Comparison of ENCODE assay signal across 28 cellular contexts in the genomic region with DNA sequence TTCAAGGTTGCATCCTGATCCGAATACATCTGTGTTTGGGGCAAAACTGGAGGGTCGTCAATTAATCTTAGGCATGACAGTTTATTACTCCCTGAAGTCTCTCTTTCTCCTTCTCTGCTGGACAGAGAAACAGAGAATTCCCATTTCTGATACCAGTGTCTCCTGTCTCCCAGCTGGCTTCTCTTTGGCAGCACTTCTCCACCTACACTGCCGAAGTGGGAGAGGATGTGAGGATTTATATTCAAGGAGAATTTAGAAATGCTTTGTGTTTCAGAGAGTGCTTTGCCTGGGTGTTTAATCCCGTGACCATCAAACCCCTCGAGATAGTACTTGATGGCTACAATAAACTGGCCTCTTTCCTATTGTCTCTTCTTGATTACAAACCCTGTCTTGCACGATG.
"Had no signal": no experiment of that assay in that cellular context is flagged by ENCODE, and none has a peak within 500 bp of the region (broad histone marks: within the 10 kb centered on the region; RNA-seq: fewer than 3 reads in every experiment).

No MANE protein-coding gene starts in this region.

- H3K36me3 Mint-ChIP-seq: stimulated activated effector memory CD8-positive, alpha-beta T cell treated with anti-CD3 and anti-CD28 coated beads, Interleukin-12 subunit alpha, Interleukin-12 subunit beta, amount 100 ng/mL, for 72 hours; stimulated activated memory B cell treated with anti-CD40 and anti-IgM and Interleukin-4, amounts not matched to agents 10 μg/mL and 1 μg/mL and 100 μg/mL, for 72 hours; stimulated activated naive B cell treated with anti-CD40 and anti-IgM and Interleukin-4, amounts not matched to agents 10 μg/mL and 1 μg/mL and 100 μg/mL, for 72 hours; type B pancreatic cell had no signal

- DNase-seq: stimulated activated CD4-positive, alpha-beta T cell treated with anti-CD3 and anti-CD28 coated beads, Interleukin-2, amount 100 ng/mL, for 48 hours; stimulated activated CD4-positive, alpha-beta T cell treated with anti-CD3 and anti-CD28 coated beads, Interleukin-4, amount 100 ng/mL, for 1 hour; stimulated activated CD4-positive, alpha-beta T cell treated with anti-CD3 and anti-CD28 coated beads, Interleukin-4, amount 100 ng/mL, for 24 hours; stimulated activated CD4-positive, alpha-beta T cell treated with anti-CD3 and anti-CD28 coated beads, Interleukin-4, amount 100 ng/mL, for 4 hours; stimulated activated CD8-positive, alpha-beta memory T cell treated with anti-CD3 and anti-CD28 coated beads, Interleukin-4, amount 100 ng/mL, for 48 hours; stimulated activated naive B cell treated with anti-CD40 and anti-IgM and Interleukin-4, amounts not matched to agents 10 μg/mL and 1 μg/mL and 100 μg/mL, for 72 hours; stimulated activated naive CD4-positive, alpha-beta T cell; stimulated activated naive CD4-positive, alpha-beta T cell treated with Interleukin-2 at 50 U/mL for 16 hours; stimulated activated naive CD8-positive, alpha-beta T cell treated with anti-CD3 and anti-CD28 coated beads, Interleukin-15, amount 100 ng/mL, for 72 hours; stimulated activated naive CD8-positive, alpha-beta T cell treated with anti-CD3 and anti-CD28 coated beads, Interleukin-15, Interleukin-2, amounts not matched to agents 100 U/mL and 50 U/mL, for 24 hours; stomach; substantia nigra; testis; thyroid gland; tibial artery; transverse colon; trophoblast cell; upper lobe of left lung; upper lobe of right lung; uterus had no signal

- H3K4me3 Mint-ChIP-seq: stimulated activated effector memory CD8-positive, alpha-beta T cell treated with anti-CD3 and anti-CD28 coated beads, Interleukin-12 subunit alpha, Interleukin-12 subunit beta, amount 100 ng/mL, for 72 hours; stimulated activated memory B cell treated with anti-CD40 and anti-IgM and Interleukin-4, amounts not matched to agents 10 μg/mL and 1 μg/mL and 100 μg/mL, for 72 hours; stimulated activated naive B cell treated with anti-CD40 and anti-IgM and Interleukin-4, amounts not matched to agents 10 μg/mL and 1 μg/mL and 100 μg/mL, for 72 hours; stimulated activated naive CD8-positive, alpha-beta T cell treated with anti-CD3 and anti-CD28 coated beads, Interleukin-15, amount 100 ng/mL, for 72 hours; stimulated activated naive CD8-positive, alpha-beta T cell treated with anti-CD3 and anti-CD28 coated beads, Interleukin-15, Interleukin-2, amounts not matched to agents 100 ng/mL and 50 ng/mL, for 24 hours; type B pancreatic cell had no signal

- H3K27me3 Mint-ChIP-seq: stimulated activated memory B cell treated with anti-CD40 and anti-IgM and Interleukin-4, amounts not matched to agents 10 μg/mL and 1 μg/mL and 100 μg/mL, for 72 hours; stimulated activated naive B cell treated with anti-CD40 and anti-IgM and Interleukin-4, amounts not matched to agents 10 μg/mL and 1 μg/mL and 100 μg/mL, for 72 hours; stimulated activated naive CD8-positive, alpha-beta T cell treated with anti-CD3 and anti-CD28 coated beads, Interleukin-15, amount 100 ng/mL, for 72 hours; stimulated activated naive CD8-positive, alpha-beta T cell treated with anti-CD3 and anti-CD28 coated beads, Interleukin-15, Interleukin-2, amounts not matched to agents 100 ng/mL and 50 ng/mL, for 24 hours had no signal

- H3K9me3 Mint-ChIP-seq: type B pancreatic cell had no signal

- H3K27ac Mint-ChIP-seq: stimulated activated effector memory CD8-positive, alpha-beta T cell treated with anti-CD3 and anti-CD28 coated beads, Interleukin-12 subunit alpha, Interleukin-12 subunit beta, amount 100 ng/mL, for 72 hours; stimulated activated memory B cell treated with anti-CD40 and anti-IgM and Interleukin-4, amounts not matched to agents 10 μg/mL and 1 μg/mL and 100 μg/mL, for 72 hours; stimulated activated naive B cell treated with anti-CD40 and anti-IgM and Interleukin-4, amounts not matched to agents 10 μg/mL and 1 μg/mL and 100 μg/mL, for 72 hours; stimulated activated naive CD8-positive, alpha-beta T cell treated with anti-CD3 and anti-CD28 coated beads, Interleukin-15, amount 100 ng/mL, for 72 hours; stimulated activated naive CD8-positive, alpha-beta T cell treated with anti-CD3 and anti-CD28 coated beads, Interleukin-15, Interleukin-2, amounts not matched to agents 100 ng/mL and 50 ng/mL, for 24 hours; type B pancreatic cell had no signal

- ATAC-seq: stimulated activated effector memory CD8-positive, alpha-beta T cell treated with anti-CD3 and anti-CD28 coated beads, Interleukin-12 subunit alpha, Interleukin-12 subunit beta, amount 100 ng/mL, for 72 hours; stimulated activated memory B cell treated with anti-CD40 and anti-IgM and Interleukin-4, amounts not matched to agents 10 μg/mL and 1 μg/mL and 100 μg/mL, for 72 hours; stimulated activated naive B cell treated with anti-CD40 and anti-IgM and Interleukin-4, amounts not matched to agents 10 μg/mL and 1 μg/mL and 100 μg/mL, for 72 hours; stimulated activated naive CD8-positive, alpha-beta T cell treated with anti-CD3 and anti-CD28 coated beads, Interleukin-15, amount 100 ng/mL, for 72 hours; stimulated activated naive CD8-positive, alpha-beta T cell treated with anti-CD3 and anti-CD28 coated beads, Interleukin-15, Interleukin-2, amounts not matched to agents 100 U/mL and 50 U/mL, for 24 hours; upper lobe of right lung had no signal

- H3K27ac ChIP-seq: stomach, suprapubic skin, testis, thoracic aorta, thyroid gland, tibial artery, tibial nerve, transverse colon, upper lobe of left lung, upper lobe of right lung, uterus, vagina had no signal

- H3K4me1 Mint-ChIP-seq: stimulated activated effector memory CD8-positive, alpha-beta T cell treated with anti-CD3 and anti-CD28 coated beads, Interleukin-12 subunit alpha, Interleukin-12 subunit beta, amount 100 ng/mL, for 72 hours; stimulated activated memory B cell treated with anti-CD40 and anti-IgM and Interleukin-4, amounts not matched to agents 10 μg/mL and 1 μg/mL and 100 μg/mL, for 72 hours; stimulated activated naive B cell treated with anti-CD40 and anti-IgM and Interleukin-4, amounts not matched to agents 10 μg/mL and 1 μg/mL and 100 μg/mL, for 72 hours; stimulated activated naive CD8-positive, alpha-beta T cell treated with anti-CD3 and anti-CD28 coated beads, Interleukin-15, amount 100 ng/mL, for 72 hours had no signal
